1 cellular context compared by ENCODE assay signal in genomic region chr6:160991411-160992322, GRCh38.
TF ChIP-seq lines count a peak whose summit lies in the region.

MAP3K4 (plus strand) TSS chr6:160991769; CDS start chr6:160991932, 163 bp downstream.

TF ChIP-seq in HEK293, 187 proteins besides CTCF, POLR2A, EP300 and RAD21 (continued from another document and continues in another):
- TF ChIP-seq ZNF639 (tag by site-specific recombination; IDR thresholded peaks at IDR 0.05) (no peak), ZNF148 (tag by site-specific recombination; IDR thresholded peaks at IDR 0.05; ENCODE audit: borderline replicate concordance) (no peak), ZNF138 (tag by site-specific recombination; IDR thresholded peaks at IDR 0.05; ENCODE audit: borderline replicate concordance) (no peak), ZNF558 (tag by site-specific recombination; IDR thresholded peaks at IDR 0.05) (no peak), ZBTB26 (tag by site-specific recombination; optimal IDR thresholded peaks at IDR 0.05) (peak; percentile 89), IKZF3 (tag by site-specific recombination; IDR thresholded peaks at IDR 0.05) (peak; percentile 28; the same call in 1 of the 2 replicates), ZNF398 (tag by site-specific recombination; IDR thresholded peaks at IDR 0.05) (peak; percentile 60), TSHZ1 (tag by site-specific recombination; IDR thresholded peaks at IDR 0.05; ENCODE audit: borderline replicate concordance) (no peak), ZNF416 (tag by site-specific recombination; IDR thresholded peaks at IDR 0.05) (no peak), SP7 (tag by site-specific recombination; IDR thresholded peaks at IDR 0.05) (peak; percentile 80), ZNF560 (tag by site-specific recombination; IDR thresholded peaks at IDR 0.05; ENCODE audit: borderline replicate concordance) (no peak), ZNF555 (tag by site-specific recombination; conservative IDR thresholded peaks at IDR 0.05) (no peak), OSR2 (tag by site-specific recombination; IDR thresholded peaks at IDR 0.05) (no peak), ZSCAN30 (tag by site-specific recombination; IDR thresholded peaks at IDR 0.05) (peak; percentile 76; the same call in 1 of the 2 replicates), ZNF660 (tag by site-specific recombination; IDR thresholded peaks at IDR 0.05) (0 out of 2 replicates have a peak, but pooled peaks have one; percentile 10), ZNF16 (tag by site-specific recombination; IDR thresholded peaks at IDR 0.05; ENCODE audit: low read depth) (no peak), ZNF239 (tag by site-specific recombination; IDR thresholded peaks at IDR 0.05) (no peak), ZNF677 (tag by site-specific recombination; IDR thresholded peaks at IDR 0.05) (no peak), ZNF624 (tag by site-specific recombination; IDR thresholded peaks at IDR 0.05) (no peak), ZNF792 (tag by site-specific recombination; IDR thresholded peaks at IDR 0.05) (no peak), ZNF76 (tag by site-specific recombination; IDR thresholded peaks at IDR 0.05; ENCODE audit: borderline replicate concordance, low read depth) (peak; percentile 87), ZNF837 (tag by site-specific recombination; IDR thresholded peaks at IDR 0.05) (no peak), ZSCAN16 (tag by site-specific recombination; IDR thresholded peaks at IDR 0.05) (no peak), KLF7 (tag by site-specific recombination; IDR thresholded peaks at IDR 0.05; ENCODE audit: borderline replicate concordance) (peak; percentile 54; the same call in 1 of the 2 replicates), ZNF311 (tag by site-specific recombination; IDR thresholded peaks at IDR 0.05; ENCODE audit: borderline replicate concordance) (no peak), ZNF37A (tag by site-specific recombination; IDR thresholded peaks at IDR 0.05) (no peak), ZNF423 (tag by site-specific recombination; IDR thresholded peaks at IDR 0.05) (peak; percentile 80), ZNF366 (tag by site-specific recombination; conservative IDR thresholded peaks at IDR 0.05) (no peak), ZNF610 (tag by site-specific recombination; IDR thresholded peaks at IDR 0.05; ENCODE audit: borderline replicate concordance) (no peak), ZNF2 (tag by site-specific recombination; IDR thresholded peaks at IDR 0.05) (peak; percentile 35; the same call in 1 of the 2 replicates), ZSCAN5A (tag by site-specific recombination; IDR thresholded peaks at IDR 0.05) (no peak), ZNF169 (tag by site-specific recombination; IDR thresholded peaks at IDR 0.05) (no peak), ZNF701 (tag by site-specific recombination; IDR thresholded peaks at IDR 0.05) (no peak), MZF1 (tag by site-specific recombination; IDR thresholded peaks at IDR 0.05; ENCODE audit: borderline replicate concordance) (no peak), ZNF121 (tag by site-specific recombination; IDR thresholded peaks at IDR 0.05) (no peak), ZBTB8A (tag by site-specific recombination; IDR thresholded peaks at IDR 0.05) (peak; percentile 87), ZIC2 (tag by site-specific recombination; IDR thresholded peaks at IDR 0.05) (peak; percentile 42; the same call in 1 of the 2 replicates), ZNF146 (tag by site-specific recombination; IDR thresholded peaks at IDR 0.05) (no peak), ZNF24 (tag by site-specific recombination; IDR thresholded peaks at IDR 0.05) (no peak), KLF17 (tag by site-specific recombination; IDR thresholded peaks at IDR 0.05) (peak; percentile 90), ZNF155 (tag by site-specific recombination; IDR thresholded peaks at IDR 0.05) (no peak), ZNF157 (tag by site-specific recombination; IDR thresholded peaks at IDR 0.05) (no peak), ZNF274 (IDR thresholded peaks at IDR 0.05; ENCODE audit: low read length) (no peak), ZNF274 (tag by site-specific recombination; IDR thresholded peaks at IDR 0.05; ENCODE audit: borderline replicate concordance) (no peak), ZNF768 (tag by site-specific recombination; IDR thresholded peaks at IDR 0.05) (no peak), ZNF292 (tag by site-specific recombination; IDR thresholded peaks at IDR 0.05; ENCODE audit: borderline replicate concordance, low read depth) (no peak), ELK4 (IDR thresholded peaks at IDR 0.05; ENCODE audit: borderline replicate concordance, low read depth, low read length) (no peak), ZFP69B (tag by site-specific recombination; IDR thresholded peaks at IDR 0.05) (0 out of 2 replicates have a peak, but pooled peaks have one; percentile 39), ZBTB1 (tag by site-specific recombination; IDR thresholded peaks at IDR 0.05) (no peak), YY2 (tag by site-specific recombination; IDR thresholded peaks at IDR 0.05) (peak; percentile 83), ATF2 (tag by site-specific recombination; IDR thresholded peaks at IDR 0.05; ENCODE audit: low read depth) (no peak), ZNF747 (tag by site-specific recombination; IDR thresholded peaks at IDR 0.05) (no peak), ZNF777 (tag by site-specific recombination; IDR thresholded peaks at IDR 0.05; ENCODE audit: borderline replicate concordance) (no peak), ZNF140 (tag by site-specific recombination; IDR thresholded peaks at IDR 0.05) (no peak), ZNF302 (tag by site-specific recombination; IDR thresholded peaks at IDR 0.05; ENCODE audit: low read depth) (no peak), ZNF433 (tag by site-specific recombination; IDR thresholded peaks at IDR 0.05; ENCODE audit: low read depth) (no peak), ZNF23 (tag by site-specific recombination; IDR thresholded peaks at IDR 0.05; ENCODE audit: borderline replicate concordance) (no peak), ZNF561 (tag by site-specific recombination; IDR thresholded peaks at IDR 0.05; ENCODE audit: borderline replicate concordance) (peak; percentile 48; the same call in 1 of the 2 replicates), ZNF521 (tag by site-specific recombination; IDR thresholded peaks at IDR 0.05) (no peak)
